23 cellular contexts compared by ENCODE assay signal in genomic region chr6:170030284-170031095, GRCh38.
DNase-seq lines count a peak whose midpoint lies in the region; ATAC-seq and TF ChIP-seq lines count a peak whose summit lies in the region.
"Had no signal": no experiment of that assay in that cellular context is flagged by ENCODE, and none has a peak within 500 bp of the region (broad histone marks: within the 10 kb centered on the region; RNA-seq: fewer than 3 reads in every experiment).

No MANE protein-coding gene starts in this region.

- peaks cover 5% of the 10 kb centered on the region for H3K9me3 ChIP-seq in left ventricle myocardium inferior (replicated peaks)

- intact Hi-C loops in left ventricle myocardium inferior (cut with micrococcal nuclease) (no loop called here), left cardiac atrium (cut with DNase I) (no loop called here)

- no peak overlapping the region for H3K9ac ChIP-seq in rectal smooth muscle tissue (ENCODE audit: low read length)

- H3K27me3 ChIP-seq in left ventricle myocardium inferior (ENCODE audit: low read depth) (no peaks in the 10 kb centered on the region), rectal smooth muscle tissue (ENCODE audit: control insufficient read depth, insufficient read depth, low read length) (no peaks in the 10 kb centered on the region)
- H3K27me3 ChIP-seq: upper lobe of left lung had no signal

- DNase-seq in left ventricle myocardium inferior: peak; percentile 9
- DNase-seq in left cardiac atrium: no peak
- peak; percentile 40 for DNase-seq in islet precursor cell
- DNase-seq in ecto neural progenitor cell (ENCODE audit: low spot score): no peak
- no peak for DNase-seq in activated effector memory CD4-positive, alpha-beta T cell treated with Interleukin-2 at 50 U/mL for 16 hours
- DNase-seq: activated CD4-positive, alpha-beta memory T cell treated with anti-CD3 and anti-CD28 coated beads, Interleukin-2, amount 10 ng/mL, durations not matched to agents 7 days and 5 days; activated CD4-positive, CD25-positive, alpha-beta regulatory T cell; activated naive CD4-positive, alpha-beta T cell treated with anti-CD3 and anti-CD28 coated beads for 36 hours; anterior cingulate cortex; CD4-positive, CD25-positive, alpha-beta regulatory T cell; central memory CD4-positive, alpha-beta T cell; foreskin fibroblast; HFFc6; KBM-7; MM.1S; NCI-H2171 treated with DMSO at 0.1 percent for 48 hours; nucleus accumbens; stimulated activated CD4-positive, alpha-beta T cell treated with anti-CD3 and anti-CD28 coated beads, Interleukin-4, amount 100 ng/mL, for 24 hours; T1000 had no signal

- no peak for TF ChIP-seq CTCF in left ventricle myocardium inferior (IDR thresholded peaks at IDR 0.05; ENCODE audit: borderline replicate concordance)

- no peak overlapping the region for H3K27ac ChIP-seq in left ventricle myocardium inferior (replicated peaks)
- peak overlapping the region; percentile 43 for H3K27ac ChIP-seq in rectal smooth muscle tissue (ENCODE audit: low read depth, low read length)

- H3K36me3 ChIP-seq in left ventricle myocardium inferior (no peaks in the 10 kb centered on the region), rectal smooth muscle tissue (ENCODE audit: control insufficient read depth, insufficient read depth, low read length) (no peaks in the 10 kb centered on the region)
- H3K36me3 ChIP-seq: upper lobe of left lung had no signal

- ATAC-seq in left cardiac atrium (no peak), HG03520 (IDR thresholded peaks at IDR 0.05; ENCODE audit: unreplicated experiment) (no peak)
- ATAC-seq: stimulated activated naive CD8-positive, alpha-beta T cell treated with anti-CD3 and anti-CD28 coated beads, Interleukin-15, amount 100 ng/mL, for 72 hours had no signal

- no peaks in the 10 kb centered on the region for H3K4me1 ChIP-seq in left ventricle myocardium inferior
- no peaks in the 10 kb centered on the region for H3K4me1 ChIP-seq in rectal smooth muscle tissue (ENCODE audit: control insufficient read depth, insufficient read depth, low read length)

- H3K4me3 ChIP-seq in left ventricle myocardium inferior (no peak overlapping the region), rectal smooth muscle tissue (ENCODE audit: low read length) (no peak overlapping the region)
- H3K4me3 ChIP-seq: upper lobe of left lung had no signal

Comparison
In these comparisons a context has a peak if more than half of its experiments do, and no peak if none do; other contexts are left out.
1. DNase-seq: peak in left ventricle myocardium inferior (single experiment) and islet precursor cell (single experiment); none in left cardiac atrium (single experiment), ecto neural progenitor cell (single experiment) and activated effector memory CD4-positive, alpha-beta T cell treated with Interleukin-2 at 50 U/mL for 16 hours (single experiment).